In genomic region chr3:168040624-168041208, GRCh38 we compare ENCODE assay signal across 8 cellular contexts. TPM values are rescaled to one million over a fixed set of nuclear protein-coding genes. Genes with fewer than 3 reads are reported as not detected.
DNase-seq lines count a peak whose midpoint lies in the region; ATAC-seq and TF ChIP-seq lines count a peak whose summit lies in the region.

No MANE protein-coding gene starts in this region.

- ATAC-seq in GM19397 (IDR thresholded peaks at IDR 0.05; ENCODE audit: unreplicated experiment) (peak; percentile 62), HG03432 (IDR thresholded peaks at IDR 0.05; ENCODE audit: unreplicated experiment) (peak; percentile 82), left colon (peak; percentile 78)

- no peaks in the 10 kb centered on the region for H3K27me3 Mint-ChIP-seq in brain

- DNase-seq in DMS 273 treated with DMSO at 0.1 percent for 48 hours (lab: John Stamatoyannopoulos, UW) (peak; percentile 28), NCI-H526 treated with DMSO at 0.1 percent for 48 hours (lab: John Stamatoyannopoulos, UW) (peak; percentile 29), left colon (no peak), HK-2 (ENCODE audit: unreplicated experiment) (no peak)
- no peak for DNase-seq in activated effector memory CD4-positive, alpha-beta T cell treated with Interleukin-2 at 50 U/mL for 16 hours

- H3K4me1 Mint-ChIP-seq in brain: peaks cover 32% of the 10 kb centered on the region

- peak; percentile 69 to 86 for TF ChIP-seq CTCF in brain (conservative IDR thresholded peaks at IDR 0.05)

- H3K36me3 Mint-ChIP-seq in brain: peaks cover 20% of the 10 kb centered on the region

- peak overlapping the region in 2 of 5 experiments; percentile 17 to 20 for H3K27ac Mint-ChIP-seq in brain

- H3K4me3 Mint-ChIP-seq in brain: no peak overlapping the region

- H3K9me3 Mint-ChIP-seq in brain: peaks cover 0 to 2% (median 0%) of the 10 kb centered on the region in 5 experiments

- intact Hi-C loops in left colon (cut with DNase I, micrococcal nuclease): no loop called here

RNA-seq across cellular contexts. Expression of gene GOLIM4, which starts 55.0 kb away (rescaled TPM):
- 8.6 TPM for polyA plus RNA-seq in brain (ENCODE audit: insufficient read depth, low read depth, low replicate concordance)
- total RNA-seq in left colon: 10 to 100 TPM; 95.4 to 97.6 TPM

Comparison
In these comparisons a context has a peak if more than half of its experiments do, and no peak if none do; other contexts are left out.
1. DNase-seq: peak in DMS 273 treated with DMSO at 0.1 percent for 48 hours (single experiment) and NCI-H526 treated with DMSO at 0.1 percent for 48 hours (single experiment); none in left colon (0 of 2), activated effector memory CD4-positive, alpha-beta T cell treated with Interleukin-2 at 50 U/mL for 16 hours (single experiment) and HK-2 (single experiment).
2. Peak in every context shown above with its lines, with median percentiles within 50 percentile points of each other: ATAC-seq.